Comparison of ENCODE assay signal across 23 cellular contexts in genomic region chr1:178886551-178886950, GRCh38. TPM values are rescaled to one million over a fixed set of nuclear protein-coding genes. Genes with fewer than 3 reads are reported as not detected.
DNase-seq lines count a peak whose midpoint lies in the region; ATAC-seq, FAIRE-seq and TF ChIP-seq lines count a peak whose summit lies in the region.
"Had no signal": no experiment of that assay in that cellular context is flagged by ENCODE, and none has a peak within 500 bp of the region (broad histone marks: within the 10 kb centered on the region; RNA-seq: fewer than 3 reads in every experiment).

No MANE protein-coding gene starts in this region.

- H3K27me3 ChIP-seq in GM23338 (ENCODE audit: insufficient read depth) (no peaks in the 10 kb centered on the region), K562 (ENCODE audit: control insufficient read depth in 2 of 2, insufficient read depth in 2 of 2, low read length in 2 of 2) (no peaks in the 10 kb centered on the region)
- H3K27me3 ChIP-seq: BE2C, Peyer's patch had no signal

- no peak overlapping the region for H3K4me3 Mint-ChIP-seq in activated naive CD4-positive, alpha-beta T cell treated with anti-CD3 and anti-CD28 coated beads, Interleukin-2, amount 50 U/mL, for 24 hours
- no peak overlapping the region for H3K4me3 Mint-ChIP-seq in GM23338
- no peak overlapping the region for H3K4me3 Mint-ChIP-seq in stimulated activated memory B cell treated with anti-CD40 and anti-IgM and Interleukin-4, amounts not matched to agents 10 μg/mL and 1 μg/mL and 100 μg/mL, for 72 hours

- TF ChIP-seq POLR2A in K562 (conservative IDR thresholded peaks at IDR 0.05): no peak

- peaks cover 10% of the 10 kb centered on the region for H3K4me1 Mint-ChIP-seq in activated naive CD4-positive, alpha-beta T cell treated with anti-CD3 and anti-CD28 coated beads, Interleukin-2, amount 50 U/mL, for 24 hours
- no peaks in the 10 kb centered on the region for H3K4me1 Mint-ChIP-seq in GM23338
- H3K4me1 Mint-ChIP-seq in stimulated activated memory B cell treated with anti-CD40 and anti-IgM and Interleukin-4, amounts not matched to agents 10 μg/mL and 1 μg/mL and 100 μg/mL, for 72 hours: peaks cover 13% of the 10 kb centered on the region

- H3K4me1 ChIP-seq in GM23338 (ENCODE audit: insufficient read depth) (no peaks in the 10 kb centered on the region), K562 (replicated peaks in 1 of 2; ENCODE audit: control insufficient read depth in 2 of 2, insufficient read depth in 2 of 2, low read length in 2 of 2) (no peaks in the 10 kb centered on the region)
- H3K4me1 ChIP-seq: BE2C, Peyer's patch had no signal

- no peaks in the 10 kb centered on the region for H3K9me2 ChIP-seq in GM23338 (ENCODE audit: insufficient read depth)

- no peak overlapping the region for H3K4me3 ChIP-seq in GM23338
- no peak overlapping the region for H3K4me3 ChIP-seq in K562
- H3K4me3 ChIP-seq: Peyer's patch had no signal

- no peak for FAIRE-seq in K562 (lab: Jason Lieb, UNC)

- H2AFZ ChIP-seq in GM23338: no peak overlapping the region
- no peak overlapping the region for H2AFZ ChIP-seq in K562 (ENCODE audit: low read depth, low read length)

- H4K20me1 ChIP-seq in GM23338 (replicated peaks; ENCODE audit: insufficient read depth) (no peaks in the 10 kb centered on the region), K562 (replicated peaks; ENCODE audit: control insufficient read depth, insufficient read depth, low read length) (no peaks in the 10 kb centered on the region)

- H3K27me3 Mint-ChIP-seq in activated naive CD4-positive, alpha-beta T cell treated with anti-CD3 and anti-CD28 coated beads, Interleukin-2, amount 50 U/mL, for 24 hours: no peaks in the 10 kb centered on the region
- H3K27me3 Mint-ChIP-seq in GM23338 (ENCODE audit: insufficient read depth, low read depth, poor library complexity): no peaks in the 10 kb centered on the region
- no peaks in the 10 kb centered on the region for H3K27me3 Mint-ChIP-seq in stimulated activated memory B cell treated with anti-CD40 and anti-IgM and Interleukin-4, amounts not matched to agents 10 μg/mL and 1 μg/mL and 100 μg/mL, for 72 hours

- no peaks in the 10 kb centered on the region for H3K9me1 ChIP-seq in K562 (ENCODE audit: control insufficient read depth, insufficient read depth, low read length)

- POLR2A ChIA-PET in K562 (lab: Yijun Ruan, JAX): interaction anchor here (0.6 to 1.3 kb wide), 3 partner anchors 15 to 248 kb away, joined by 3 to 4 read pairs (median 3); no protein-coding TSS in a partner anchor

- H3K9ac ChIP-seq in K562 (ENCODE audit: insufficient read depth in 1 of 2, low read depth in 2 of 2, low read length in 2 of 2): no peak overlapping the region

- no peak for TF ChIP-seq RAD21 in K562 (CRISPR knock-in tag; conservative IDR thresholded peaks at IDR 0.05 in 1 of 2, IDR thresholded peaks at IDR 0.05 in 1 of 2)

- no peaks in the 10 kb centered on the region for H3K9me3 Mint-ChIP-seq in activated naive CD4-positive, alpha-beta T cell treated with anti-CD3 and anti-CD28 coated beads, Interleukin-2, amount 50 U/mL, for 24 hours
- no peaks in the 10 kb centered on the region for H3K9me3 Mint-ChIP-seq in GM23338
- no peaks in the 10 kb centered on the region for H3K9me3 Mint-ChIP-seq in stimulated activated memory B cell treated with anti-CD40 and anti-IgM and Interleukin-4, amounts not matched to agents 10 μg/mL and 1 μg/mL and 100 μg/mL, for 72 hours

- H3K36me3 ChIP-seq in GM23338 (ENCODE audit: insufficient read depth): no peaks in the 10 kb centered on the region; the same call in 1 of the 2 replicates
- no peaks in the 10 kb centered on the region for H3K36me3 ChIP-seq in K562 (ENCODE audit: control insufficient read depth, insufficient read depth, low read length)
- H3K36me3 ChIP-seq: BE2C had no signal

- intact Hi-C loops in K562 (cut with micrococcal nuclease): no loop called here

- no peak for ATAC-seq in GM23338
- no peak for ATAC-seq in K562
- ATAC-seq in stimulated activated memory B cell treated with anti-CD40 and anti-IgM and Interleukin-4, amounts not matched to agents 10 μg/mL and 1 μg/mL and 100 μg/mL, for 72 hours: no peak
- ATAC-seq: SK-N-SH treated with all-trans-retinoic acid at 6 μM for 48 hours had no signal

- CTCF ChIA-PET in K562 (lab: Yijun Ruan, JAX; ENCODE audit: low intra/inter-chr PET ratio): no interaction called here

- in situ Hi-C loops in K562 (cut with MboI): no loop called here

- TF ChIP-seq CTCF in GM23338 (conservative IDR thresholded peaks at IDR 0.05; ENCODE audit: low read depth in 2 of 2) (no peak), K562 (IDR thresholded peaks at IDR 0.05 in 2 of 3, conservative IDR thresholded peaks at IDR 0.05 in 1 of 3; ENCODE audit: insufficient read depth in 2 of 3, low read depth in 1 of 3, low read length in 3 of 3) (no peak)

- no peaks in the 10 kb centered on the region for H3K79me2 ChIP-seq in GM23338 (replicated peaks; ENCODE audit: insufficient read depth)
- no peaks in the 10 kb centered on the region for H3K79me2 ChIP-seq in K562 (ENCODE audit: control insufficient read depth, insufficient read depth, low read length)

- H3K27ac ChIP-seq in GM23338 (ENCODE audit: low read depth) (no peak overlapping the region), K562 (ENCODE audit: extremely low read depth, low read depth, low read length) (no peak overlapping the region)
- H3K27ac ChIP-seq: Peyer's patch had no signal

- DNase-seq in activated naive CD4-positive, alpha-beta T cell (lab: John Stamatoyannopoulos, UW): no peak
- DNase-seq in GM23338 (ENCODE audit: low spot score) (no peak), K562 (ENCODE audit: extremely low read depth in 1 of 4, low spot score in 3 of 4) (no peak), NCI-H2107 (lab: John Stamatoyannopoulos, UW) (no peak)
- DNase-seq in stimulated activated naive CD4-positive, alpha-beta T cell (lab: John Stamatoyannopoulos, UW): no peak
- DNase-seq in stimulated activated CD4-positive, alpha-beta T cell treated with anti-CD3 and anti-CD28 coated beads, Interleukin-2, amount 100 ng/mL, for 24 hours: no peak
- DNase-seq: BE2C; DMS 273 treated with DMSO at 0.1 percent for 48 hours; DMS79 treated with DMSO at 0.1 percent for 48 hours; MV-4-11; NCI-H1105 treated with DMSO at 0.1 percent for 48 hours; NCI-H2029 treated with DMSO at 0.1 percent for 48 hours; NCI-H2171; NCI-H345; NCI-H524; NCI-H774; NK-92 treated with Interleukin-12 subunit alpha and Interleukin-12 subunit beta, amount 100 ng/mL, for 24 hours; Peyer's patch had no signal

- H3K9me3 ChIP-seq in K562 (replicated peaks; ENCODE audit: control insufficient read depth, insufficient read depth, low read depth, low read length): no peaks in the 10 kb centered on the region
- H3K9me3 ChIP-seq: BE2C, Peyer's patch had no signal

- 9% methylated on average over 2 of the region's 2 CpGs for WGBS in K562 (ENCODE audit: insufficient coverage, low coverage, missing lambda C conversion rate)

- no peaks in the 10 kb centered on the region for H3F3A ChIP-seq in GM23338 (replicated peaks; ENCODE audit: low read depth)

- no peak for TF ChIP-seq EP300 in K562 (IDR thresholded peaks at IDR 0.05; ENCODE audit: low read length)

- H3K4me2 ChIP-seq in GM23338: no peak overlapping the region
- H3K4me2 ChIP-seq in K562 (ENCODE audit: insufficient read depth, low read length): no peak overlapping the region

- peaks cover 15% of the 10 kb centered on the region for H3K36me3 Mint-ChIP-seq in activated naive CD4-positive, alpha-beta T cell treated with anti-CD3 and anti-CD28 coated beads, Interleukin-2, amount 50 U/mL, for 24 hours
- peaks cover 6% of the 10 kb centered on the region; the same call in 2 of the 3 replicates for H3K36me3 Mint-ChIP-seq in GM23338 (ENCODE audit: low read depth)
- H3K36me3 Mint-ChIP-seq in stimulated activated memory B cell treated with anti-CD40 and anti-IgM and Interleukin-4, amounts not matched to agents 10 μg/mL and 1 μg/mL and 100 μg/mL, for 72 hours: peaks cover 19% of the 10 kb centered on the region

- peak overlapping the region; percentile 77 for H3K27ac Mint-ChIP-seq in activated naive CD4-positive, alpha-beta T cell treated with anti-CD3 and anti-CD28 coated beads, Interleukin-2, amount 50 U/mL, for 24 hours
- H3K27ac Mint-ChIP-seq in GM23338: peak overlapping the region; percentile 12; the same call in 1 of the 2 replicates
- peak overlapping the region; percentile 75 for H3K27ac Mint-ChIP-seq in stimulated activated memory B cell treated with anti-CD40 and anti-IgM and Interleukin-4, amounts not matched to agents 10 μg/mL and 1 μg/mL and 100 μg/mL, for 72 hours

- no TSS peak for BruUV-seq in K562 (replicated peaks; lab: Mats Ljungman, UMichigan)

TF ChIP-seq in GM23338, 12 proteins besides CTCF, POLR2A, EP300 and RAD21 (continues in another document):
- TF ChIP-seq STAT1 (IDR thresholded peaks at IDR 0.05; ENCODE audit: unreplicated experiment): no peak

RNA-seq across cellular contexts. Expression of gene ANGPTL1, which starts 15.7 kb away (rescaled TPM):
- not detected in 2 replicates for total RNA-seq in GM23338 (2014; rRNA removed; shearing (Covaris generic))
- polyA plus RNA-seq in GM23338 (2016; fragmentation: Nextera tagmentation; extraction: Ambion mirVana) (0.19 and 0.58 TPM in 2 replicates), K562 (2011; rRNA removed) (not detected in 2 replicates), K562 (2014; fragmentation: Illumina TruSeq; extraction: Trizol) (not detected in 2 replicates), K562 (2014; fragmentation: Nextera tagmentation; extraction: Ambion mirVana) (under 1 TPM in 1 of 2 experiments, not detected in 1; 0.06 TPM), K562 (2014; rRNA removed) (not detected in 2 replicates)
- not detected in 2 replicates for total RNA-seq in K562 (2011; cell fraction: chromatin; rRNA removed; ENCODE audit: low replicate concordance)
- total RNA-seq in K562 (2011; cell fraction: nucleolus; rRNA removed): not detected in 2 replicates
- not detected in 2 replicates for total RNA-seq in K562 (2011; cell fraction: nucleoplasm; rRNA removed)
- total RNA-seq in K562 (2014; rRNA removed) (not detected in 2 replicates), K562 (2014; rRNA removed; fragmentation: Illumina TruSeq; extraction: Trizol) (not detected in 2 replicates), K562 (2015; rRNA removed; fragmentation: Illumina TruSeq; extraction: Trizol) (not detected in 2 replicates), K562 (2021) (0.04 TPM in 1 of 2 replicates, not detected in the other)
- polyA plus RNA-seq in K562 (2011; cell fraction: cytosol; rRNA removed): not detected in 2 replicates
- not detected in 2 replicates for polyA plus RNA-seq in K562 (2011; cell fraction: nucleus; rRNA removed)
- polyA plus RNA-seq in K562 (2012): not detected in 2 replicates
- polyA minus RNA-seq in K562 (2011; rRNA and poly(A)+ RNA removed): not detected in 2 replicates
- not detected in 2 replicates for polyA minus RNA-seq in K562 (2011; cell fraction: cytosol; rRNA and poly(A)+ RNA removed)
- not detected in 2 replicates for polyA minus RNA-seq in K562 (2011; cell fraction: nucleus; rRNA and poly(A)+ RNA removed)
- total RNA-seq: A172, HT1080 had no signal

Comparison
In these comparisons a context has a peak if more than half of its experiments do, and no peak if none do; other contexts are left out.
1. H3K27ac Mint-ChIP-seq: peak in every context shown above with its lines; median percentile 77 in activated naive CD4-positive, alpha-beta T cell treated with anti-CD3 and anti-CD28 coated beads, Interleukin-2, amount 50 U/mL, for 24 hours; 75 in stimulated activated memory B cell treated with anti-CD40 and anti-IgM and Interleukin-4, amounts not matched to agents 10 μg/mL and 1 μg/mL and 100 μg/mL, for 72 hours; 12 in GM23338.